ENCODE assay signal across 8 cellular contexts in genomic region chr1:159214149-159214760, GRCh38. TPM values are rescaled to one million over a fixed set of nuclear protein-coding genes. Genes with fewer than 3 reads are reported as not detected.
A peak's percentile ranks its signal among the peaks of the same experiment; 100 is the strongest.
DNase-seq lines count a peak whose midpoint lies in the region; ATAC-seq and TF ChIP-seq lines count a peak whose summit lies in the region.

No MANE protein-coding gene starts in this region.

- H3K4me3 Mint-ChIP-seq in HFFc6 (no peak overlapping the region), immature natural killer cell (no peak overlapping the region)
- no peak overlapping the region for H3K4me3 Mint-ChIP-seq in activated naive CD8-positive, alpha-beta T cell treated with anti-CD3 and anti-CD28 coated beads, Interleukin-2, amount 50 U/mL, for 24 hours

- H3K4me1 Mint-ChIP-seq in HFFc6 (ENCODE audit: low read depth) (peaks cover 33% of the 10 kb centered on the region), immature natural killer cell (no peaks in the 10 kb centered on the region)
- H3K4me1 Mint-ChIP-seq in activated naive CD8-positive, alpha-beta T cell treated with anti-CD3 and anti-CD28 coated beads, Interleukin-2, amount 50 U/mL, for 24 hours, result no peaks in the 10 kb centered on the region

- H3K27me3 Mint-ChIP-seq in HFFc6 (ENCODE audit: insufficient read depth) (peaks cover 16% of the 10 kb centered on the region), immature natural killer cell (ENCODE audit: low read depth in 3 of 3) (peaks cover 4 to 29% (median 5%) of the 10 kb centered on the region in 3 donors)
- peaks cover 50% of the 10 kb centered on the region for H3K27me3 Mint-ChIP-seq in activated naive CD8-positive, alpha-beta T cell treated with anti-CD3 and anti-CD28 coated beads, Interleukin-2, amount 50 U/mL, for 24 hours

- DNase-seq in NCI-H2171 treated with DMSO at 0.1 percent for 48 hours (lab: John Stamatoyannopoulos, UW), result peak; percentile 44
- no peak for DNase-seq in NCI-H2171 (lab: John Stamatoyannopoulos, UW)
- DNase-seq in HFFc6, result peak; percentile 29
- peak; percentile 70 for DNase-seq in OCI-M1 (lab: John Stamatoyannopoulos, UW)
- peak; percentile 41 for DNase-seq in activated naive CD8-positive, alpha-beta T cell treated with anti-CD3 and anti-CD28 coated beads, Interleukin-2, amount 50 U/mL, for 24 hours
- DNase-seq in immature natural killer cell, result peak in 2 of 3 donors; percentile 13 to 28
- DNase-seq in stimulated activated CD4-positive, alpha-beta T cell treated with anti-CD3 and anti-CD28 coated beads, Interleukin-4, amount 100 ng/mL, for 1 hour, result peak; percentile 23

- no peak for ATAC-seq in activated naive CD8-positive, alpha-beta T cell treated with anti-CD3 and anti-CD28 coated beads, Interleukin-2, amount 50 U/mL, for 24 hours
- ATAC-seq in GM19397 (IDR thresholded peaks at IDR 0.05; ENCODE audit: unreplicated experiment), result no peak

- peak; percentile 96 for TF ChIP-seq CTCF in HFFc6 (IDR thresholded peaks at IDR 0.05)

- no peaks in the 10 kb centered on the region for H3K36me3 Mint-ChIP-seq in HFFc6 (ENCODE audit: low read depth)
- no peaks in the 10 kb centered on the region for H3K36me3 Mint-ChIP-seq in activated naive CD8-positive, alpha-beta T cell treated with anti-CD3 and anti-CD28 coated beads, Interleukin-2, amount 50 U/mL, for 24 hours (ENCODE audit: low read depth)
- no peaks in the 10 kb centered on the region for H3K36me3 Mint-ChIP-seq in immature natural killer cell

- H3K9me3 Mint-ChIP-seq in HFFc6, result no peaks in the 10 kb centered on the region
- H3K9me3 Mint-ChIP-seq in activated naive CD8-positive, alpha-beta T cell treated with anti-CD3 and anti-CD28 coated beads, Interleukin-2, amount 50 U/mL, for 24 hours, result no peaks in the 10 kb centered on the region
- no peaks in the 10 kb centered on the region for H3K9me3 Mint-ChIP-seq in immature natural killer cell

- H3K27ac Mint-ChIP-seq in HFFc6, result no peak overlapping the region
- no peak overlapping the region for H3K27ac Mint-ChIP-seq in activated naive CD8-positive, alpha-beta T cell treated with anti-CD3 and anti-CD28 coated beads, Interleukin-2, amount 50 U/mL, for 24 hours
- H3K27ac Mint-ChIP-seq in immature natural killer cell, result no peak overlapping the region

RNA-seq across cellular contexts. Expression of gene ACKR1, which starts 9.6 kb away (rescaled TPM):
- not detected for total RNA-seq in HFFc6 (2021; fragmentation: NEBNext Ultra II Directional; extraction: Animal tissue kit (Norgen Biotek cat#: 25700))
- polyA plus RNA-seq in immature natural killer cell, result not detected

RNA-seq across cellular contexts. Expression of gene CADM3, which starts 42.8 kb away (rescaled TPM):
- total RNA-seq in HFFc6 (2021; fragmentation: NEBNext Ultra II Directional; extraction: Animal tissue kit (Norgen Biotek cat#: 25700)), result under 1 TPM in 4 of 6 experiments, not detected in 2; 0.06 to 0.24 (median 0.17) TPM
- not detected for polyA plus RNA-seq in immature natural killer cell
